Comparison of ENCODE assay signal across 8 cellular contexts in genomic region chr21:37642493-37642892, GRCh38.
A peak's percentile ranks its signal among the peaks of the same experiment; 100 is the strongest.
DNase-seq lines count a peak whose midpoint lies in the region; ATAC-seq, FAIRE-seq and TF ChIP-seq lines count a peak whose summit lies in the region.
"Had no signal": no experiment of that assay in that cellular context is flagged by ENCODE, and none has a peak within 500 bp of the region (broad histone marks: within the 10 kb centered on the region; RNA-seq: fewer than 3 reads in every experiment).

No MANE protein-coding gene starts in this region.

- H3K9ac ChIP-seq in KMS-11 = no peak overlapping the region

- no peaks in the 10 kb centered on the region for H3K27me3 ChIP-seq in KMS-11 (ENCODE audit: insufficient read depth, low read depth)

- no peak overlapping the region for H3K4me2 ChIP-seq in KMS-11

- H3K79me2 ChIP-seq in KMS-11 (ENCODE audit: insufficient read depth, low read depth) = no peaks in the 10 kb centered on the region

- no peaks in the 10 kb centered on the region for H3K36me3 Mint-ChIP-seq in activated CD8-positive, alpha-beta T cell treated with anti-CD3 and anti-CD28 coated beads for 36 hours (ENCODE audit: low read depth)
- no peaks in the 10 kb centered on the region for H3K36me3 Mint-ChIP-seq in nephron progenitor cell (ENCODE audit: low read depth)

- intact Hi-C loops in activated CD8-positive, alpha-beta T cell treated with anti-CD3 and anti-CD28 coated beads for 36 hours (cut with micrococcal nuclease) = no loop called here

- ATAC-seq in activated CD8-positive, alpha-beta T cell treated with anti-CD3 and anti-CD28 coated beads for 36 hours = peak; percentile 74
- ATAC-seq in HG03280 (IDR thresholded peaks at IDR 0.05; ENCODE audit: unreplicated experiment) = no peak

- H3K4me1 ChIP-seq in KMS-11 (ENCODE audit: low read depth, poor library complexity, severe bottlenecking) = no peaks in the 10 kb centered on the region

- DNase-seq in GM12865 (ENCODE audit: low read depth) (peak; percentile 72), nephron progenitor cell (no peak), GM12891 (ENCODE audit: insufficient read length, low spot score) (no peak), GM19239 (ENCODE audit: insufficient read length, low spot score) (no peak)
- DNase-seq in activated CD8-positive, alpha-beta T cell treated with anti-CD3 and anti-CD28 coated beads for 36 hours = peak; percentile 50

- TF ChIP-seq CTCF in GM12865 (IDR thresholded peaks at IDR 0.05; ENCODE audit: insufficient read depth, low read depth, low read length, missing control alignments) = peak; percentile 42
- TF ChIP-seq CTCF in KMS-11 (conservative IDR thresholded peaks at IDR 0.05; ENCODE audit: low read depth, low read length) = peak; percentile 43; the same call in 1 of the 2 replicates
- TF ChIP-seq CTCF in activated CD8-positive, alpha-beta T cell treated with anti-CD3 and anti-CD28 coated beads for 36 hours (IDR thresholded peaks at IDR 0.05) = peak; percentile 39
- peak; percentile 32 for TF ChIP-seq CTCF in nephron progenitor cell (IDR thresholded peaks at IDR 0.05)

- no peaks in the 10 kb centered on the region for H4K20me1 ChIP-seq in KMS-11 (ENCODE audit: insufficient read depth)

- H3K9me3 Mint-ChIP-seq in activated CD8-positive, alpha-beta T cell treated with anti-CD3 and anti-CD28 coated beads for 36 hours = no peaks in the 10 kb centered on the region
- no peaks in the 10 kb centered on the region for H3K9me3 Mint-ChIP-seq in nephron progenitor cell

- CTCF ChIA-PET in activated CD8-positive, alpha-beta T cell treated with anti-CD3 and anti-CD28 coated beads for 36 hours (lab: Charles Lee) = interaction anchor here (0.9 to 2.1 kb wide), 7 partner anchors 21 to 138 kb away, joined by 3 to 6 read pairs (median 3); no protein-coding TSS in a partner anchor

- no peak overlapping the region for H3K27ac ChIP-seq in KMS-11

- H3K4me3 ChIP-seq in GM12865 (ENCODE audit: low read depth, low read length) (no peak overlapping the region), KMS-11 (IDR thresholded peaks at IDR 0.05; ENCODE audit: insufficient read depth, low read depth, low read length) (no peak overlapping the region)

- no peaks in the 10 kb centered on the region for H3K4me1 Mint-ChIP-seq in activated CD8-positive, alpha-beta T cell treated with anti-CD3 and anti-CD28 coated beads for 36 hours (ENCODE audit: low read depth)
- peaks cover 12% of the 10 kb centered on the region for H3K4me1 Mint-ChIP-seq in nephron progenitor cell

- H3K27ac Mint-ChIP-seq in activated CD8-positive, alpha-beta T cell treated with anti-CD3 and anti-CD28 coated beads for 36 hours = no peak overlapping the region
- no peak overlapping the region for H3K27ac Mint-ChIP-seq in nephron progenitor cell

- H2AFZ ChIP-seq in KMS-11 (ENCODE audit: low read depth) = peak overlapping the region; percentile 15; the same call in 1 of the 2 replicates

- no peak for TF ChIP-seq POLR2A in GM12891 (IDR thresholded peaks at IDR 0.05; ENCODE audit: low read depth, low read length)

- FAIRE-seq in GM12891 (lab: Jason Lieb, UNC) = no peak
- FAIRE-seq in GM19239 (lab: Jason Lieb, UNC) = no peak
- FAIRE-seq: endothelial cell of umbilical vein had no signal

- no peak overlapping the region for H3K4me3 Mint-ChIP-seq in activated CD8-positive, alpha-beta T cell treated with anti-CD3 and anti-CD28 coated beads for 36 hours
- H3K4me3 Mint-ChIP-seq in nephron progenitor cell = no peak overlapping the region

- peaks cover 44% of the 10 kb centered on the region for H3K27me3 Mint-ChIP-seq in activated CD8-positive, alpha-beta T cell treated with anti-CD3 and anti-CD28 coated beads for 36 hours
- peaks cover 16% of the 10 kb centered on the region for H3K27me3 Mint-ChIP-seq in nephron progenitor cell (ENCODE audit: low read depth, poor library complexity)

- no peaks in the 10 kb centered on the region for H3K36me3 ChIP-seq in KMS-11 (ENCODE audit: insufficient read depth)

- POLR2A ChIA-PET in activated CD8-positive, alpha-beta T cell treated with anti-CD3 and anti-CD28 coated beads for 36 hours (lab: Charles Lee) = interaction anchor here (0.6 to 1.1 kb wide), 2 partner anchors 10 to 447 kb away, joined by 3 read pairs; no protein-coding TSS in a partner anchor

TF ChIP-seq in GM12891, 5 proteins besides CTCF, POLR2A, EP300 and RAD21:
- no peak for TF ChIP-seq POU2F2 (IDR thresholded peaks at IDR 0.05; ENCODE audit: low read depth, low read length)
- TF ChIP-seq TAF1 (IDR thresholded peaks at IDR 0.05; ENCODE audit: low read depth, low read length) = no peak
- no peak for TF ChIP-seq POLR2AphosphoS5 (IDR thresholded peaks at IDR 0.05; ENCODE audit: low read depth, low read length)
- no peak for TF ChIP-seq SPI1 (IDR thresholded peaks at IDR 0.05; ENCODE audit: low read depth, low read length)
- no peak for TF ChIP-seq PAX5 (IDR thresholded peaks at IDR 0.05; ENCODE audit: insufficient read depth, low read length, severe bottlenecking)

Comparison
In these comparisons a context has a peak if more than half of its experiments do, and no peak if none do; other contexts are left out.
1. DNase-seq: peak in GM12865 (single experiment) and activated CD8-positive, alpha-beta T cell treated with anti-CD3 and anti-CD28 coated beads for 36 hours (single experiment); none in nephron progenitor cell (single experiment), GM12891 (single experiment) and GM19239 (single experiment).
2. Peak in every context shown above with its lines, with median percentiles within 50 percentile points of each other: CTCF ChIP-seq.